Comparison of ENCODE assay signal across 21 cellular contexts in genomic region chr5:112886975-112887374, GRCh38. TPM values are rescaled to one million over a fixed set of nuclear protein-coding genes. Genes with fewer than 3 reads are reported as not detected.
DNase-seq lines count a peak whose midpoint lies in the region; ATAC-seq and TF ChIP-seq lines count a peak whose summit lies in the region.
"Had no signal": no experiment of that assay in that cellular context is flagged by ENCODE, and none has a peak within 500 bp of the region (broad histone marks: within the 10 kb centered on the region; RNA-seq: fewer than 3 reads in every experiment).

No MANE protein-coding gene starts in this region.

- H3K27ac ChIP-seq in CD4-positive, alpha-beta memory T cell (ENCODE audit: low read depth, low read length) = peak overlapping the region; percentile 37
- H3K27ac ChIP-seq: 22Rv1, neutrophil, uterus had no signal

- peaks cover 36% of the 10 kb centered on the region for H3K4me1 ChIP-seq in CD4-positive, alpha-beta memory T cell (ENCODE audit: insufficient read depth, low read length)
- H3K4me1 ChIP-seq: HAP-1, uterus had no signal

- no TSS peak for BruUV-seq in MCF 10A (replicated peaks; lab: Mats Ljungman, UMichigan)

- H3K9me3 Mint-ChIP-seq in activated CD4-positive, alpha-beta T cell treated with anti-CD3 and anti-CD28 coated beads for 36 hours (ENCODE audit: low read depth) = no peaks in the 10 kb centered on the region
- peaks cover 0 to 4% (median 0%) of the 10 kb centered on the region in 8 donors for H3K9me3 Mint-ChIP-seq in CD4-positive, alpha-beta memory T cell
- H3K9me3 Mint-ChIP-seq in activated CD4-positive, alpha-beta memory T cell treated with anti-CD3 and anti-CD28 coated beads, Interleukin-2, amount 10 ng/mL, durations not matched to agents 7 days and 5 days = peaks cover 4% of the 10 kb centered on the region
- no peaks in the 10 kb centered on the region for H3K9me3 Mint-ChIP-seq in effector memory CD8-positive, alpha-beta T cell
- no peaks in the 10 kb centered on the region for H3K9me3 Mint-ChIP-seq in MCF 10A (ENCODE audit: unreplicated experiment)

- TF ChIP-seq CTCF in MCF 10A (IDR thresholded peaks at IDR 0.05; ENCODE audit: unreplicated experiment) = no peak

- peaks cover 38% of the 10 kb centered on the region for H3K36me3 Mint-ChIP-seq in activated CD4-positive, alpha-beta T cell treated with anti-CD3 and anti-CD28 coated beads for 36 hours (ENCODE audit: low read depth)
- peaks cover 35 to 36% of the 10 kb centered on the region in 2 donors for H3K36me3 Mint-ChIP-seq in CD4-positive, alpha-beta memory T cell
- H3K36me3 Mint-ChIP-seq in activated CD4-positive, alpha-beta memory T cell treated with anti-CD3 and anti-CD28 coated beads, Interleukin-2, amount 10 ng/mL, durations not matched to agents 7 days and 5 days (ENCODE audit: low read depth) = peaks cover 48% of the 10 kb centered on the region
- H3K36me3 Mint-ChIP-seq in effector memory CD8-positive, alpha-beta T cell (ENCODE audit: insufficient read depth) = peaks cover 24% of the 10 kb centered on the region
- peaks cover 16% of the 10 kb centered on the region for H3K36me3 Mint-ChIP-seq in MCF 10A (ENCODE audit: insufficient read depth, unreplicated experiment)

- no peaks in the 10 kb centered on the region for H3K27me3 Mint-ChIP-seq in activated CD4-positive, alpha-beta T cell treated with anti-CD3 and anti-CD28 coated beads for 36 hours
- no peaks in the 10 kb centered on the region for H3K27me3 Mint-ChIP-seq in CD4-positive, alpha-beta memory T cell
- no peaks in the 10 kb centered on the region for H3K27me3 Mint-ChIP-seq in activated CD4-positive, alpha-beta memory T cell treated with anti-CD3 and anti-CD28 coated beads, Interleukin-2, amount 10 ng/mL, durations not matched to agents 7 days and 5 days
- H3K27me3 Mint-ChIP-seq in effector memory CD8-positive, alpha-beta T cell = no peaks in the 10 kb centered on the region
- no peaks in the 10 kb centered on the region for H3K27me3 Mint-ChIP-seq in MCF 10A (ENCODE audit: insufficient read depth, unreplicated experiment)

- H3K27me3 ChIP-seq in CD4-positive, alpha-beta memory T cell (ENCODE audit: insufficient read depth, low read length) = no peaks in the 10 kb centered on the region
- H3K27me3 ChIP-seq: neutrophil, uterus had no signal

- H3K9me3 ChIP-seq in CD4-positive, alpha-beta memory T cell (ENCODE audit: control insufficient read depth in 1 of 2, low read length in 2 of 2) = no peaks in the 10 kb centered on the region
- H3K9me3 ChIP-seq: HAP-1, neutrophil, uterus had no signal

- DNase-seq in activated CD4-positive, alpha-beta T cell treated with anti-CD3 and anti-CD28 coated beads for 36 hours = no peak
- no peak for DNase-seq in activated CD4-positive, alpha-beta T cell treated with anti-CD3 and anti-CD28 coated beads for 48 hours
- peak in 2 of 5 donors; percentile 12 to 24 for DNase-seq in CD4-positive, alpha-beta memory T cell
- peak; percentile 48 for DNase-seq in activated CD4-positive, alpha-beta memory T cell treated with anti-CD3 and anti-CD28 coated beads, Interleukin-2, amount 10 ng/mL, durations not matched to agents 7 days and 5 days
- DNase-seq in effector memory CD8-positive, alpha-beta T cell = no peak
- no peak for DNase-seq in NCI-H526 treated with DMSO at 0.1 percent for 48 hours (lab: John Stamatoyannopoulos, UW)
- DNase-seq in MCF 10A (ENCODE audit: unreplicated experiment) = no peak
- DNase-seq: Calu3, cerebellar nuclear complex, EL, hippocampal formation, islet precursor cell, NCI-H1105 treated with DMSO at 0.1 percent for 48 hours, substantia nigra, T-helper 9 cell, uterus had no signal

- H3K36me3 ChIP-seq in CD4-positive, alpha-beta memory T cell (ENCODE audit: insufficient read depth, low read length) = peaks cover 10% of the 10 kb centered on the region
- H3K36me3 ChIP-seq: uterus had no signal

- CTCF ChIA-PET in activated CD4-positive, alpha-beta T cell treated with anti-CD3 and anti-CD28 coated beads for 36 hours (lab: Charles Lee) = interaction anchor here (1.2 to 1.5 kb wide), 2 partner anchors 53 to 109 kb away, joined by 3 to 7 read pairs; no protein-coding TSS in a partner anchor
- CTCF ChIA-PET in CD4-positive, alpha-beta memory T cell (lab: Charles Lee; ENCODE audit: partially characterized antibody) = interaction anchor here (1.0 to 1.9 kb wide), 3 partner anchors 16 to 74 kb away, joined by 3 to 8 read pairs (median 3); partner anchors contain the start of gene REEP5
- CTCF ChIA-PET in activated CD4-positive, alpha-beta memory T cell treated with anti-CD3 and anti-CD28 coated beads, Interleukin-2, amount 10 ng/mL, durations not matched to agents 7 days and 5 days (lab: Charles Lee) = interaction anchor here (0.8 to 3.1 kb wide), 4 partner anchors 8 to 109 kb away, joined by 3 to 16 read pairs (median 4); partner anchors contain the start of gene REEP5
- CTCF ChIA-PET in MCF 10A (lab: Yijun Ruan, JAX) = interaction anchor here (0.9 to 1.4 kb wide), 2 partner anchors 8 to 27 kb away, joined by 4 read pairs; no protein-coding TSS in a partner anchor

- no peak for ATAC-seq in activated CD4-positive, alpha-beta T cell treated with anti-CD3 and anti-CD28 coated beads for 36 hours
- ATAC-seq in effector memory CD8-positive, alpha-beta T cell (replicated peaks) = peak; percentile 90
- ATAC-seq in HG03457 (IDR thresholded peaks at IDR 0.05; ENCODE audit: unreplicated experiment) = no peak
- ATAC-seq: esophagus mucosa had no signal

- peak overlapping the region; percentile 44 for H3K27ac Mint-ChIP-seq in activated CD4-positive, alpha-beta T cell treated with anti-CD3 and anti-CD28 coated beads for 36 hours
- peak overlapping the region; percentile 26 to 91 (median 86) for H3K27ac Mint-ChIP-seq in CD4-positive, alpha-beta memory T cell
- peak overlapping the region; percentile 80 for H3K27ac Mint-ChIP-seq in activated CD4-positive, alpha-beta memory T cell treated with anti-CD3 and anti-CD28 coated beads, Interleukin-2, amount 10 ng/mL, durations not matched to agents 7 days and 5 days
- H3K27ac Mint-ChIP-seq in effector memory CD8-positive, alpha-beta T cell = peak overlapping the region; percentile 42 to 90
- H3K27ac Mint-ChIP-seq in MCF 10A (ENCODE audit: low read depth, unreplicated experiment) = no peak overlapping the region

- POLR2A ChIA-PET in activated CD4-positive, alpha-beta T cell treated with anti-CD3 and anti-CD28 coated beads for 36 hours (lab: Charles Lee) = no interaction called here
- POLR2A ChIA-PET in CD4-positive, alpha-beta memory T cell (lab: Charles Lee; ENCODE audit: partially characterized antibody) = interaction anchor here (1.8 to 2.4 kb wide), 2 partner anchors 9 to 34 kb away, joined by 8 to 11 read pairs; no protein-coding TSS in a partner anchor
- POLR2A ChIA-PET in activated CD4-positive, alpha-beta memory T cell treated with anti-CD3 and anti-CD28 coated beads, Interleukin-2, amount 10 ng/mL, durations not matched to agents 7 days and 5 days (lab: Charles Lee) = interaction anchor here (0.6 to 2.1 kb wide), 6 partner anchors 9 to 43 kb away, joined by 3 to 11 read pairs (median 3); partner anchors contain the start of gene REEP5
- POLR2A ChIA-PET in MCF 10A (lab: Yijun Ruan, JAX) = interaction anchor here (0.6 kb wide), 1 partner anchor 11 kb away, joined by 3 read pairs; no protein-coding TSS in a partner anchor

- H3K4me3 Mint-ChIP-seq in activated CD4-positive, alpha-beta T cell treated with anti-CD3 and anti-CD28 coated beads for 36 hours = no peak overlapping the region
- H3K4me3 Mint-ChIP-seq in CD4-positive, alpha-beta memory T cell = peak overlapping the region; percentile 23 to 79 (median 65)
- peak overlapping the region; percentile 14 for H3K4me3 Mint-ChIP-seq in activated CD4-positive, alpha-beta memory T cell treated with anti-CD3 and anti-CD28 coated beads, Interleukin-2, amount 10 ng/mL, durations not matched to agents 7 days and 5 days
- H3K4me3 Mint-ChIP-seq in effector memory CD8-positive, alpha-beta T cell = peak overlapping the region; percentile 48 to 53
- H3K4me3 Mint-ChIP-seq in MCF 10A (ENCODE audit: unreplicated experiment) = no peak overlapping the region

- peaks cover 24% of the 10 kb centered on the region for H3K4me1 Mint-ChIP-seq in activated CD4-positive, alpha-beta T cell treated with anti-CD3 and anti-CD28 coated beads for 36 hours
- peaks cover 29 to 45% (median 32%) of the 10 kb centered on the region in 4 donors for H3K4me1 Mint-ChIP-seq in CD4-positive, alpha-beta memory T cell
- H3K4me1 Mint-ChIP-seq in activated CD4-positive, alpha-beta memory T cell treated with anti-CD3 and anti-CD28 coated beads, Interleukin-2, amount 10 ng/mL, durations not matched to agents 7 days and 5 days = peaks cover 43% of the 10 kb centered on the region
- peaks cover 16 to 28% of the 10 kb centered on the region in 2 donors for H3K4me1 Mint-ChIP-seq in effector memory CD8-positive, alpha-beta T cell (ENCODE audit: low read depth in 2 of 2)
- no peaks in the 10 kb centered on the region for H3K4me1 Mint-ChIP-seq in MCF 10A (ENCODE audit: insufficient read depth, unreplicated experiment)

- H3K4me3 ChIP-seq in CD4-positive, alpha-beta memory T cell (ENCODE audit: low read length in 2 of 2) = no peak overlapping the region
- H3K4me3 ChIP-seq: HAP-1, uterus had no signal

- intact Hi-C loops in activated CD4-positive, alpha-beta T cell treated with anti-CD3 and anti-CD28 coated beads for 36 hours (cut with DNase I, micrococcal nuclease) = no loop called here
- intact Hi-C loops in CD4-positive, alpha-beta memory T cell (cut with micrococcal nuclease) = loop anchor here (2.0 kb wide), 1 partner anchor 34 kb away; no protein-coding TSS in a partner anchor
- intact Hi-C loops in MCF 10A (cut with micrococcal nuclease) = no loop called here

RNA-seq across cellular contexts. Expression of gene SRP19, which starts 25.9 kb away (rescaled TPM):
- total RNA-seq in activated CD4-positive, alpha-beta T cell treated with anti-CD3 and anti-CD28 coated beads for 36 hours = 10 to 100 TPM; 47.6 to 49.4 TPM
- total RNA-seq in CD4-positive, alpha-beta memory T cell = 10 to 100 TPM; 51.4 to 54.4 TPM
- polyA plus RNA-seq in CD4-positive, alpha-beta memory T cell = 100 to 1,000 TPM; 150 to 163 TPM
- 10 to 100 TPM; 54.6 to 68.3 TPM for total RNA-seq in activated CD4-positive, alpha-beta memory T cell treated with anti-CD3 and anti-CD28 coated beads, Interleukin-2, amount 10 ng/mL, durations not matched to agents 7 days and 5 days
- 88.9 and 99.6 TPM in 2 replicates for total RNA-seq in MCF 10A (2022)

RNA-seq across cellular contexts. Expression of gene REEP5, which starts 35.1 kb away (rescaled TPM):
- 10 to 100 TPM; 44.3 to 50.4 TPM for total RNA-seq in activated CD4-positive, alpha-beta T cell treated with anti-CD3 and anti-CD28 coated beads for 36 hours
- 10 to 100 TPM; 55.6 to 61.1 TPM for total RNA-seq in CD4-positive, alpha-beta memory T cell
- 100 to 1,000 TPM; 113 to 117 TPM for polyA plus RNA-seq in CD4-positive, alpha-beta memory T cell
- total RNA-seq in activated CD4-positive, alpha-beta memory T cell treated with anti-CD3 and anti-CD28 coated beads, Interleukin-2, amount 10 ng/mL, durations not matched to agents 7 days and 5 days = 10 to 100 TPM; 95.0 to 96.3 TPM
- total RNA-seq in MCF 10A (2022) = 64.8 and 65.2 TPM in 2 replicates

Comparison
In these comparisons a context has a peak if more than half of its experiments do, and no peak if none do; other contexts are left out.
1. H3K4me3 Mint-ChIP-seq: peak in CD4-positive, alpha-beta memory T cell (8 of 8), activated CD4-positive, alpha-beta memory T cell treated with anti-CD3 and anti-CD28 coated beads, Interleukin-2, amount 10 ng/mL, durations not matched to agents 7 days and 5 days (single experiment) and effector memory CD8-positive, alpha-beta T cell (2 of 2); none in activated CD4-positive, alpha-beta T cell treated with anti-CD3 and anti-CD28 coated beads for 36 hours (single experiment) and MCF 10A (single experiment).